ENCODE assay signal across 8 cellular contexts in the genomic region with DNA sequence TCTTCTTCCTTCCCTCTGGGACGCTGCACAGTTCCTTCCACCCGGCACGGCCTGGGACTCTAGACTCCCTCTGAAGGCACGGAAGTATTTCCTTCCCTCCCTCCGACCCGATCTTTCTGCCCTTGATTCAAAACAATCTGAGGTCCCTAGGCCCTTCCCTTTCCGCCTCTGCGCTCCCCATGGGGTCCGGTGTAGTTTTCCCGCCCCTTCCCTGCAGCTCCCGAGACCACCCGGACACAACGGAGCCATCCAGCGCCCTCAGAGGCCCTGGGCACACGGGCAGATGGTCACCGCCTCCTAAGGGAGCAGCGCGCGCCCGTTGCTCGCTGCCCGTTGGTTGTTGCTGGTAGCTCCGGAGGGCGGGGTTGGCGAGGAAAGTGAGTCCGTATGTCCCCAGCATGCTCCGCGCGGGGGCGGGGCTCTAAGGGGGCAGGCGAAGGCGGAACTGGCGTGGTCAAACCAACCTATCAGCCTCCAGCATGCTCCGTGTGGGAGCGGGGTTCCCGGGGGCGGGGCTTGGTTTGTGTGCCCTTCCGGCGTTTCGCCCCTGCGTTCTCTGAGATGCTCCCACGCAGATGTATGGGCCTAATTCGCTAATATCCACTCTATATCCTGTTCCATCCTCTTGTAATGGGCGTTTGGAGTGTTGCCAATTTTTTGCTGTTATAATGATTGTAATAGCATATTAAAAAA. TPM values are rescaled to one million over a fixed set of nuclear protein-coding genes. Genes with fewer than 3 reads are reported as not detected.
A peak's percentile ranks its signal among the peaks of the same experiment; 100 is the strongest.
DNase-seq lines count a peak whose midpoint lies in the region; ATAC-seq, FAIRE-seq and TF ChIP-seq lines count a peak whose summit lies in the region.

No MANE protein-coding gene starts in this region.

- ATAC-seq in HG02840 (IDR thresholded peaks at IDR 0.05; ENCODE audit: low FRiP score, unreplicated experiment) (peak; percentile 97), heart left ventricle (peak; percentile 98 to 100 (median 100))

- peak overlapping the region; percentile 25 for H3K9ac ChIP-seq in trophoblast cell (ENCODE audit: low read length)

- H3K79me2 ChIP-seq in trophoblast cell (ENCODE audit: control insufficient read depth, insufficient read depth, low read length, poor library complexity), result peaks cover 4% of the 10 kb centered on the region

- peak overlapping the region; percentile 69 for H4K8ac ChIP-seq in trophoblast cell (ENCODE audit: low read depth, low read length)

- H3K18ac ChIP-seq in trophoblast cell (ENCODE audit: low read length), result peak overlapping the region; percentile 4

- in situ Hi-C loops in transverse colon (cut with MboI; ENCODE audit: low pct_ligation_motif_present in 1 of 4, low pct_unique_long_range_greater_than_20kb in 1 of 4, low sequenced_read_pairs in 3 of 4), result no loop called here

- peak overlapping the region; percentile 60 for H3K4me2 ChIP-seq in trophoblast cell (ENCODE audit: low read length)

- H3K14ac ChIP-seq in trophoblast cell (ENCODE audit: low read length), result peak overlapping the region; percentile 25

- no peak overlapping the region for H2BK12ac ChIP-seq in trophoblast cell (ENCODE audit: low read length)

- TF ChIP-seq CTCF in adrenal gland (IDR thresholded peaks at IDR 0.05) (peak in 1 of 6 experiments; percentile 1), heart left ventricle (IDR thresholded peaks at IDR 0.05) (no peak), transverse colon (IDR thresholded peaks at IDR 0.05) (no peak)

- no peak overlapping the region for H3K4ac ChIP-seq in trophoblast cell (ENCODE audit: low read depth, low read length)

- H3K23ac ChIP-seq in trophoblast cell (ENCODE audit: low read length), result no peak overlapping the region

- peak overlapping the region; percentile 74 to 90 (median 80) for H3K27ac ChIP-seq in adrenal gland
- H3K27ac ChIP-seq in heart left ventricle, result peak overlapping the region; percentile 42 to 94 (median 87)
- H3K27ac ChIP-seq in trophoblast cell (ENCODE audit: low read depth, low read length), result peak overlapping the region; percentile 43
- peak overlapping the region; percentile 84 to 93 (median 88) for H3K27ac ChIP-seq in transverse colon

- peak overlapping the region in 3 of 4 donors; percentile 33 to 61 (median 42) for H3K4me3 ChIP-seq in adrenal gland
- H3K4me3 ChIP-seq in heart left ventricle, result peak overlapping the region; percentile 24 to 73 (median 64)
- peak overlapping the region; percentile 71 for H3K4me3 ChIP-seq in trophoblast cell (ENCODE audit: low read depth, low read length)
- peak overlapping the region; percentile 20 to 73 (median 49) for H3K4me3 ChIP-seq in transverse colon

- H3K36me3 ChIP-seq in adrenal gland (replicated peaks in 1 of 2), result no peaks in the 10 kb centered on the region
- no peaks in the 10 kb centered on the region for H3K36me3 ChIP-seq in heart left ventricle
- H3K36me3 ChIP-seq in trophoblast cell (ENCODE audit: control insufficient read depth in 1 of 2, insufficient read depth in 2 of 2, low read length in 2 of 2), result no peaks in the 10 kb centered on the region
- H3K36me3 ChIP-seq in transverse colon, result no peaks in the 10 kb centered on the region

- peak overlapping the region; percentile 61 for H4K91ac ChIP-seq in trophoblast cell (ENCODE audit: low read depth, low read length)

- H3K9me3 ChIP-seq in adrenal gland (replicated peaks in 1 of 3) (no peaks in the 10 kb centered on the region), heart left ventricle (no peaks in the 10 kb centered on the region), trophoblast cell (ENCODE audit: insufficient read depth, low read depth, low read length) (peaks cover 1% of the 10 kb centered on the region), transverse colon (no peaks in the 10 kb centered on the region)

- TF ChIP-seq EP300 in transverse colon (IDR thresholded peaks at IDR 0.05; ENCODE audit: low read depth), result no peak

- TF ChIP-seq POLR2A in GM12892 (IDR thresholded peaks at IDR 0.05; ENCODE audit: low read depth, low read length), result peak; percentile 98
- TF ChIP-seq POLR2A in adrenal gland (IDR thresholded peaks at IDR 0.05), result peak; percentile 90 to 97
- TF ChIP-seq POLR2A in heart left ventricle (IDR thresholded peaks at IDR 0.05), result peak in 1 of 2 donors; percentile 91
- TF ChIP-seq POLR2A in transverse colon (IDR thresholded peaks at IDR 0.05), result peak; percentile 93

- H3K27me3 ChIP-seq in adrenal gland (no peaks in the 10 kb centered on the region), heart left ventricle (no peaks in the 10 kb centered on the region), trophoblast cell (ENCODE audit: insufficient read depth, low read length) (no peaks in the 10 kb centered on the region), transverse colon (no peaks in the 10 kb centered on the region)

- peak overlapping the region; percentile 52 for H2BK120ac ChIP-seq in trophoblast cell (ENCODE audit: insufficient read depth, low read length, poor library complexity)

- peak; percentile 100 for FAIRE-seq in GM12892 (lab: Jason Lieb, UNC)

- peak overlapping the region; percentile 10 for H2BK5ac ChIP-seq in trophoblast cell (ENCODE audit: low read depth, low read length, poor library complexity)

- WGBS in adrenal gland, 4 donors, result 0 to 1% (median 0%) methylated on average over 13 to 44 of the region's 44 CpGs
- 0 to 1% (median 1%) methylated on average over 23 to 44 of the region's 44 CpGs for WGBS in heart left ventricle, 4 donors
- WGBS in trophoblast cell (ENCODE audit: extremely low coverage, insufficient coverage, insufficient read length), result no CpG with 5 or more reads among the region's 44 CpGs
- WGBS in transverse colon (ENCODE audit: low coverage in 1 of 2), 2 donors, result 0 to 10% methylated on average over 2 to 39 of the region's 44 CpGs

- DNase-seq in GM12892 (ENCODE audit: insufficient read length), result peak; percentile 98
- DNase-seq in NCI-H1436 (lab: John Stamatoyannopoulos, UW), result peak; percentile 99
- peak; percentile 97 for DNase-seq in SW480 (ENCODE audit: low spot score)
- peak; percentile 99 to 100 (median 100) for DNase-seq in adrenal gland
- DNase-seq in heart left ventricle, result peak; percentile 99 to 100 (median 100)
- DNase-seq in trophoblast cell, result peak; percentile 81 to 98
- peak; percentile 100 for DNase-seq in transverse colon

- intact Hi-C loops in adrenal gland (cut with DNase I) (no loop called here), heart left ventricle (cut with DNase I) (loop anchor here in 1 of 10 donors (1.0 kb wide), 1 partner anchor 19 kb away; no protein-coding TSS in a partner anchor), transverse colon (cut with DNase I; ENCODE audit: low total_unique reads) (no loop called here)

- H2AFZ ChIP-seq in trophoblast cell (ENCODE audit: insufficient read depth, low read length, poor library complexity), result peak overlapping the region; percentile 34

- H3K79me1 ChIP-seq in trophoblast cell (ENCODE audit: low read length), result peaks cover 3% of the 10 kb centered on the region

- H3K4me1 ChIP-seq in adrenal gland (replicated peaks in 1 of 2), result peaks cover 11 to 20% of the 10 kb centered on the region in 2 donors
- H3K4me1 ChIP-seq in heart left ventricle, result peaks cover 0 to 21% (median 18%) of the 10 kb centered on the region in 12 donors
- H3K4me1 ChIP-seq in trophoblast cell (ENCODE audit: control insufficient read depth in 1 of 2, insufficient read depth in 2 of 2, low read length in 2 of 2), result peaks cover 0 to 4% of the 10 kb centered on the region in 2 experiments
- H3K4me1 ChIP-seq in transverse colon, result peaks cover 0 to 37% (median 15%) of the 10 kb centered on the region in 4 donors

- no peak overlapping the region for H2AK5ac ChIP-seq in trophoblast cell (ENCODE audit: low read length)

- H4K12ac ChIP-seq in trophoblast cell (ENCODE audit: low read depth, low read length), result peak overlapping the region; percentile 10

RNA-seq across cellular contexts. Expression of gene MIF, which starts 19.6 kb away (rescaled TPM):
- polyA plus RNA-seq in GM12892 (2012; ENCODE audit: missing spikeins), result 106 TPM
- total RNA-seq in adrenal gland, result 1,000 to 10,000 TPM in 1 of 8 donors, 100 to 1,000 TPM in 7; 377 to 1,126 (median 714) TPM
- 1,000 to 10,000 TPM in 2 of 3 donors, 10 to 100 TPM in 1; 49.4 to 2,556 (median 2,290) TPM for polyA plus RNA-seq in adrenal gland
- 100 to 1,000 TPM; 192 to 383 (median 229) TPM for total RNA-seq in heart left ventricle
- polyA plus RNA-seq in heart left ventricle, result 100 to 1,000 TPM; 339 to 503 TPM
- 949 and 965 TPM in 2 replicates for polyA plus RNA-seq in trophoblast cell (2013)
- total RNA-seq in transverse colon, result 100 to 1,000 TPM; 123 to 210 (median 139) TPM

RNA-seq across cellular contexts. Expression of gene GSTT2B, which starts 47.2 kb away (rescaled TPM):
- 0.34 TPM for polyA plus RNA-seq in GM12892 (2012; ENCODE audit: missing spikeins)
- total RNA-seq in adrenal gland (100 to 1,000 TPM in 1 of 8 donors, 10 to 100 TPM in 5, 1 to 10 TPM in 2; 3.6 to 102 (median 47.0) TPM), heart left ventricle (10 to 100 TPM in 1 of 9 donors, 1 to 10 TPM in 7, under 1 TPM in 1; 0.81 to 15.5 (median 6.2) TPM), transverse colon (1 to 10 TPM in 1 of 4 donors, not detected in 3; 2.4 TPM)
- polyA plus RNA-seq in adrenal gland (100 to 1,000 TPM in 1 of 3 donors, 10 to 100 TPM in 2; 17.1 to 169 (median 51.2) TPM), heart left ventricle (10 to 100 TPM in 1 of 2 donors, 1 to 10 TPM in 1; 6.6 to 19.9 TPM)
- polyA plus RNA-seq in trophoblast cell (2013), result 1.8 and 2.0 TPM in 2 replicates

RNA-seq across cellular contexts. Expression of gene DDTL, which starts 52.9 kb away (rescaled TPM):
- 5.0 TPM for polyA plus RNA-seq in GM12892 (2012; ENCODE audit: missing spikeins)
- total RNA-seq in adrenal gland, result 1 to 10 TPM in 4 of 8 donors, under 1 TPM in 2, not detected in 2; 0.43 to 4.2 (median 1.8) TPM
- polyA plus RNA-seq in adrenal gland, result 1 to 10 TPM in 1 of 3 donors, under 1 TPM in 1, not detected in 1; 0.98 to 3.5 TPM
- 1 to 10 TPM in 5 of 9 donors, not detected in 4; 1.1 to 2.3 (median 2.2) TPM for total RNA-seq in heart left ventricle
- 1 to 10 TPM; 2.8 to 6.7 TPM for polyA plus RNA-seq in heart left ventricle
- polyA plus RNA-seq in trophoblast cell (2013), result 1.4 TPM in 2 replicates
- total RNA-seq in transverse colon, result 1 to 10 TPM in 2 of 4 donors, not detected in 2; 1.5 to 1.8 TPM

RNA-seq across cellular contexts. Expression of gene SLC2A11, which starts 56.1 kb away (rescaled TPM):
- 12.9 TPM for polyA plus RNA-seq in GM12892 (2012; ENCODE audit: missing spikeins)
- total RNA-seq in adrenal gland (10 to 100 TPM; 12.8 to 30.0 (median 22.6) TPM), heart left ventricle (10 to 100 TPM; 13.0 to 31.2 (median 18.7) TPM), transverse colon (10 to 100 TPM in 3 of 4 donors, 1 to 10 TPM in 1; 6.0 to 27.4 (median 13.2) TPM)
- polyA plus RNA-seq in adrenal gland (10 to 100 TPM; 11.3 to 35.3 (median 18.6) TPM), heart left ventricle (10 to 100 TPM in 1 of 2 donors, 1 to 10 TPM in 1; 8.7 to 30.4 TPM)
- polyA plus RNA-seq in trophoblast cell (2013), result 13.0 and 13.3 TPM in 2 replicates

Comparison
In these comparisons a context has a peak if more than half of its experiments do, and no peak if none do; other contexts are left out.
1. Peak in every context shown above with its lines: DNase-seq, ATAC-seq, H3K4me3 ChIP-seq and H3K27ac ChIP-seq.